In genomic region chrX:154017766-154018517, GRCh38 we compare ENCODE assay signal across 11 cellular contexts. TPM values are rescaled to one million over a fixed set of nuclear protein-coding genes. Genes with fewer than 3 reads are reported as not detected.
A peak's percentile ranks its signal among the peaks of the same experiment; 100 is the strongest.
DNase-seq lines count a peak whose midpoint lies in the region; ATAC-seq and TF ChIP-seq lines count a peak whose summit lies in the region.
"Had no signal": no experiment of that assay in that cellular context is flagged by ENCODE, and none has a peak within 500 bp of the region (broad histone marks: within the 10 kb centered on the region; RNA-seq: fewer than 3 reads in every experiment).

No MANE protein-coding gene starts in this region.

- TF ChIP-seq CTCF in GM06990 (IDR thresholded peaks at IDR 0.05; ENCODE audit: insufficient read depth, low read length, poor library complexity, severe bottlenecking) (no peak), OCI-LY1 (IDR thresholded peaks at IDR 0.05; ENCODE audit: low read length) (no peak), psoas muscle (IDR thresholded peaks at IDR 0.05) (no peak), heart right ventricle (IDR thresholded peaks at IDR 0.05) (no peak)

- no peaks in the 10 kb centered on the region for H3K9me2 ChIP-seq in OCI-LY1 (ENCODE audit: low read depth, low read length)

- intact Hi-C loops in psoas muscle (cut with DNase I) (no loop called here), heart right ventricle (cut with DNase I) (loop anchor here in 1 of 10 donors (5.0 kb wide), 1 partner anchor 34 kb away; no protein-coding TSS in a partner anchor)

- peak overlapping the region; percentile 88 for H3K4me2 ChIP-seq in OCI-LY1 (ENCODE audit: low read length)

- no peak overlapping the region for H2AFZ ChIP-seq in OCI-LY1 (ENCODE audit: low read length)

- 83 to 91% (median 89%) methylated on average over 14 to 26 of the region's 26 CpGs for WGBS in psoas muscle, 3 donors
- WGBS in heart right ventricle, 2 donors: 89 to 93% methylated on average over 23 to 26 of the region's 26 CpGs

- peaks cover 10% of the 10 kb centered on the region for H3K36me3 ChIP-seq in GM06990 (ENCODE audit: control insufficient read depth, insufficient read depth, low read length)
- peaks cover 53% of the 10 kb centered on the region for H3K36me3 ChIP-seq in OCI-LY1 (ENCODE audit: insufficient read depth, low read length)
- peaks cover 13% of the 10 kb centered on the region for H3K36me3 ChIP-seq in effector memory CD4-positive, alpha-beta T cell (ENCODE audit: control insufficient read depth, insufficient read depth, low read length)
- H3K36me3 ChIP-seq in psoas muscle (ENCODE audit: insufficient read depth in 1 of 2, low read depth in 1 of 2): peaks cover 0 to 21% of the 10 kb centered on the region in 2 donors
- H3K36me3 ChIP-seq in heart right ventricle: peaks cover 0 to 46% (median 0%) of the 10 kb centered on the region in 9 donors
- H3K36me3 ChIP-seq: pancreas had no signal

- H3K4me3 ChIP-seq in GM06990 (replicated peaks; ENCODE audit: low read depth, low read length) (peak overlapping the region; percentile 74), OCI-LY1 (ENCODE audit: low read depth, low read length, poor library complexity, severe bottlenecking) (peak overlapping the region; percentile 84), psoas muscle (peak overlapping the region; percentile 74), heart right ventricle (peak overlapping the region in 1 of 10 donors; percentile 62)
- H3K4me3 ChIP-seq in effector memory CD4-positive, alpha-beta T cell (ENCODE audit: insufficient read depth, low read depth, low read length, poor library complexity, severe bottlenecking): peak overlapping the region; percentile 46

- no peak for DNase-seq in GM06990 (ENCODE audit: extremely low read depth, insufficient read length)
- no peak for DNase-seq in effector memory CD4-positive, alpha-beta T cell
- DNase-seq in psoas muscle: no peak
- DNase-seq in heart right ventricle: no peak
- DNase-seq in Kasumi-1 (lab: John Stamatoyannopoulos, UW): no peak
- DNase-seq: stimulated activated naive CD4-positive, alpha-beta T cell treated with Interleukin-2 at 50 U/mL for 16 hours had no signal

- H3K27ac ChIP-seq in OCI-LY1 (ENCODE audit: low read depth, low read length, poor library complexity, severe bottlenecking) (peak overlapping the region; percentile 64), psoas muscle (peak overlapping the region; percentile 88), heart right ventricle (peak overlapping the region in 1 of 10 donors; percentile 91)
- H3K27ac ChIP-seq in effector memory CD4-positive, alpha-beta T cell (ENCODE audit: insufficient read depth, low read length, poor library complexity, severe bottlenecking): no peak overlapping the region

- H3K9me3 ChIP-seq in OCI-LY1 (ENCODE audit: low read length): no peaks in the 10 kb centered on the region
- H3K9me3 ChIP-seq in effector memory CD4-positive, alpha-beta T cell (ENCODE audit: control insufficient read depth, low read length): no peaks in the 10 kb centered on the region
- H3K9me3 ChIP-seq in psoas muscle: no peaks in the 10 kb centered on the region
- H3K9me3 ChIP-seq in heart right ventricle: no peaks in the 10 kb centered on the region
- H3K9me3 ChIP-seq: pancreas had no signal

- no peaks in the 10 kb centered on the region for H4K20me1 ChIP-seq in OCI-LY1 (ENCODE audit: insufficient read depth, low read length)

- H3K4me1 ChIP-seq in OCI-LY1 (ENCODE audit: insufficient read depth, low read length, severe bottlenecking) (peaks cover 39% of the 10 kb centered on the region), psoas muscle (peaks cover 6% of the 10 kb centered on the region), heart right ventricle (peaks cover 0 to 30% (median 9%) of the 10 kb centered on the region in 9 donors)
- H3K4me1 ChIP-seq in effector memory CD4-positive, alpha-beta T cell (ENCODE audit: control insufficient read depth, insufficient read depth, low read length, poor library complexity, severe bottlenecking): peaks cover 21% of the 10 kb centered on the region

- ATAC-seq in psoas muscle: no peak
- ATAC-seq in heart right ventricle: no peak
- no peak for ATAC-seq in HG03175 (IDR thresholded peaks at IDR 0.05; ENCODE audit: unreplicated experiment)
- ATAC-seq in GM19452 (IDR thresholded peaks at IDR 0.05; ENCODE audit: unreplicated experiment): no peak
- ATAC-seq: pancreas, Right ventricle myocardium inferior had no signal

- no peaks in the 10 kb centered on the region for H3K79me2 ChIP-seq in OCI-LY1 (ENCODE audit: insufficient read depth, low read length)

- H3K9ac ChIP-seq in OCI-LY1 (ENCODE audit: low read length): peak overlapping the region; percentile 94

- H3F3A ChIP-seq in OCI-LY1 (ENCODE audit: insufficient read depth, low read length): no peaks in the 10 kb centered on the region

- H3K27me3 ChIP-seq in GM06990 (replicated peaks; ENCODE audit: control insufficient read depth, insufficient read depth, low read length) (no peaks in the 10 kb centered on the region), OCI-LY1 (ENCODE audit: insufficient read depth, low read length) (no peaks in the 10 kb centered on the region), psoas muscle (ENCODE audit: insufficient read depth in 3 of 3, low read length in 2 of 3) (peaks cover 0 to 22% (median 0%) of the 10 kb centered on the region in 3 donors), heart right ventricle (peaks cover 0 to 59% (median 0%) of the 10 kb centered on the region in 7 donors)
- no peaks in the 10 kb centered on the region for H3K27me3 ChIP-seq in effector memory CD4-positive, alpha-beta T cell (replicated peaks; ENCODE audit: control insufficient read depth, insufficient read depth, low read length, poor library complexity, severe bottlenecking)

RNA-seq across cellular contexts. Expression of gene IRAK1, which starts 1.8 kb away (rescaled TPM):
- 100 to 1,000 TPM in 2 of 4 donors, 10 to 100 TPM in 2; 56.1 to 158 (median 101) TPM for total RNA-seq in psoas muscle
- polyA plus RNA-seq in psoas muscle: 100 to 1,000 TPM; 127 to 368 (median 202) TPM
- total RNA-seq in heart right ventricle: 10 to 100 TPM; 18.2 to 59.0 (median 27.1) TPM
- polyA plus RNA-seq in heart right ventricle: 10 to 100 TPM; 26.4 to 58.7 TPM

RNA-seq across cellular contexts. Expression of gene TMEM187, which starts 45.4 kb away (rescaled TPM):
- total RNA-seq in psoas muscle (1 to 10 TPM; 3.2 to 7.8 (median 6.8) TPM), heart right ventricle (10 to 100 TPM in 3 of 10 donors, 1 to 10 TPM in 7; 4.8 to 13.2 (median 8.0) TPM)
- polyA plus RNA-seq in psoas muscle (1 to 10 TPM; 2.2 to 6.7 (median 5.2) TPM), heart right ventricle (1 to 10 TPM; 3.4 to 7.2 TPM)

RNA-seq across cellular contexts. Expression of gene HCFC1, which starts 46.3 kb away (rescaled TPM):
- total RNA-seq in psoas muscle (10 to 100 TPM; 29.8 to 50.1 (median 40.0) TPM), heart right ventricle (10 to 100 TPM; 26.5 to 41.6 (median 31.7) TPM)
- polyA plus RNA-seq in psoas muscle (10 to 100 TPM; 15.1 to 46.5 (median 25.8) TPM), heart right ventricle (10 to 100 TPM; 12.3 to 13.9 TPM)
